ENCODE assay signal across 8 cellular contexts in genomic region chr19:39514840-39515550, GRCh38. TPM values are rescaled to one million over a fixed set of nuclear protein-coding genes. Genes with fewer than 3 reads are reported as not detected.
DNase-seq lines count a peak whose midpoint lies in the region; ATAC-seq, FAIRE-seq and TF ChIP-seq lines count a peak whose summit lies in the region.

SELENOV (plus strand) TSS chr19:39515139; CDS start chr19:39515213, 74 bp downstream.

- H3K27ac ChIP-seq in GM23338 (ENCODE audit: low read depth) (peak within 1 kb of the TSS; percentile 92), heart right ventricle (no peak within 1 kb of the TSS), kidney (ENCODE audit: low read depth in 2 of 2, low read length in 2 of 2) (no peak within 1 kb of the TSS)

- H3K4me3 Mint-ChIP-seq in GM23338 = peak within 1 kb of the TSS; percentile 88
- H3K4me3 Mint-ChIP-seq in T-helper 17 cell = peak within 1 kb of the TSS; percentile 80

- H3K4me1 ChIP-seq in GM23338 (ENCODE audit: insufficient read depth) (peaks cover 15% of the 10 kb centered on the region; the same call in 1 of the 2 replicates), heart right ventricle (peaks cover 5 to 16% (median 13%) of the 10 kb centered on the region in 9 donors), skeletal muscle satellite cell (ENCODE audit: control insufficient read depth, insufficient read depth, low read length) (peaks cover 12% of the 10 kb centered on the region), kidney (ENCODE audit: control insufficient read depth in 1 of 2, insufficient read depth in 1 of 2, low read depth in 1 of 2, low read length in 2 of 2) (peaks cover 0 to 11% of the 10 kb centered on the region in 2 donors)

- peak; percentile 94 for DNase-seq in GM23338 (ENCODE audit: low spot score)
- no peak for DNase-seq in T-helper 17 cell
- no peak for DNase-seq in heart right ventricle
- DNase-seq in kidney = no peak
- no peak for DNase-seq in NCI-H226

- TF ChIP-seq CTCF in GM23338 (conservative IDR thresholded peaks at IDR 0.05; ENCODE audit: low read depth in 2 of 2) (peak; percentile 34 to 53), heart right ventricle (IDR thresholded peaks at IDR 0.05) (no peak), kidney (IDR thresholded peaks at IDR 0.05; ENCODE audit: borderline replicate concordance, extremely low read depth, insufficient read depth) (no peak)

- 0 out of 2 replicates have a peak, but pooled peaks cover 11% of the 10 kb centered on the region for H3F3A ChIP-seq in GM23338 (replicated peaks; ENCODE audit: low read depth)

- H3K4me1 Mint-ChIP-seq in GM23338 (peaks cover 25% of the 10 kb centered on the region), T-helper 17 cell (peaks cover 15% of the 10 kb centered on the region)

- H3K9ac ChIP-seq in skeletal muscle satellite cell (ENCODE audit: low read depth, low read length) (no peak within 1 kb of the TSS), kidney (ENCODE audit: low read length in 2 of 2) (no peak within 1 kb of the TSS)

- H3K4me2 ChIP-seq in GM23338 (peak within 1 kb of the TSS; percentile 94), skeletal muscle satellite cell (ENCODE audit: low read length) (peak within 1 kb of the TSS; percentile 56)

- FAIRE-seq in kidney (lab: Jason Lieb, UNC) = no peak

- H3K36me3 ChIP-seq in GM23338 (ENCODE audit: insufficient read depth) = no peaks in the 10 kb centered on the region
- H3K36me3 ChIP-seq in heart right ventricle = no peaks in the 10 kb centered on the region
- no peaks in the 10 kb centered on the region for H3K36me3 ChIP-seq in skeletal muscle satellite cell (ENCODE audit: insufficient read depth, low read length)
- H3K36me3 ChIP-seq in kidney (ENCODE audit: control insufficient read depth in 1 of 2, insufficient read depth in 2 of 2, low read length in 2 of 2) = no peaks in the 10 kb centered on the region

- H3K27me3 Mint-ChIP-seq in GM23338 (ENCODE audit: insufficient read depth, low read depth, poor library complexity) (peaks cover 31% of the 10 kb centered on the region), T-helper 17 cell (peaks cover 47% of the 10 kb centered on the region)

- peak; percentile 77 for ATAC-seq in GM23338
- peak; percentile 62 for ATAC-seq in T-helper 17 cell
- peak in 4 of 8 donors; percentile 24 to 41 (median 30) for ATAC-seq in heart right ventricle
- no peak for ATAC-seq in HG02840 (IDR thresholded peaks at IDR 0.05; ENCODE audit: low FRiP score, unreplicated experiment)
- no peak for ATAC-seq in HG03354 (IDR thresholded peaks at IDR 0.05; ENCODE audit: poor library complexity, severe bottlenecking, unreplicated experiment)

- H3K36me3 Mint-ChIP-seq in GM23338 (ENCODE audit: low read depth) (peaks cover 19% of the 10 kb centered on the region), T-helper 17 cell (ENCODE audit: low read depth) (peaks cover 10% of the 10 kb centered on the region)

- 0 to 1% methylated on average over 54 to 56 of the region's 56 CpGs for WGBS in heart right ventricle, 2 donors

- H3K9me2 ChIP-seq in GM23338 (ENCODE audit: insufficient read depth) = no peaks in the 10 kb centered on the region

- peak within 1 kb of the TSS; percentile 70; the same call in 1 of the 2 replicates for H3K27ac Mint-ChIP-seq in GM23338
- H3K27ac Mint-ChIP-seq in T-helper 17 cell = no peak within 1 kb of the TSS

- H4K20me1 ChIP-seq in GM23338 (replicated peaks; ENCODE audit: insufficient read depth) = 0 out of 2 replicates have a peak, but pooled peaks cover 4% of the 10 kb centered on the region

- H3K9me3 Mint-ChIP-seq in GM23338 = peaks cover 9% of the 10 kb centered on the region; the same call in 2 of the 3 replicates

- H2AFZ ChIP-seq in GM23338 = peak within 1 kb of the TSS; percentile 97

- H3K9me3 ChIP-seq in T-helper 17 cell (ENCODE audit: control insufficient read depth, low read length, poor library complexity, severe bottlenecking) = no peaks in the 10 kb centered on the region
- no peaks in the 10 kb centered on the region for H3K9me3 ChIP-seq in heart right ventricle
- H3K9me3 ChIP-seq in skeletal muscle satellite cell (replicated peaks; ENCODE audit: low read length) = no peaks in the 10 kb centered on the region
- H3K9me3 ChIP-seq in kidney (ENCODE audit: control insufficient read depth in 1 of 2, low read length in 2 of 2) = no peaks in the 10 kb centered on the region

- H3K4me3 ChIP-seq in GM23338 = peak within 1 kb of the TSS; percentile 99
- H3K4me3 ChIP-seq in heart right ventricle = peak within 1 kb of the TSS; percentile 0 to 44 (median 30)
- peak within 1 kb of the TSS; percentile 35 for H3K4me3 ChIP-seq in skeletal muscle satellite cell (ENCODE audit: low read length)
- H3K4me3 ChIP-seq in kidney (ENCODE audit: low read length in 2 of 2) = no peak within 1 kb of the TSS

- peaks cover 16% of the 10 kb centered on the region for H3K79me2 ChIP-seq in GM23338 (replicated peaks; ENCODE audit: insufficient read depth)

- H3K27me3 ChIP-seq in GM23338 (ENCODE audit: insufficient read depth) (peaks cover 19% of the 10 kb centered on the region), heart right ventricle (peaks cover 22 to 77% (median 71%) of the 10 kb centered on the region in 7 donors), skeletal muscle satellite cell (ENCODE audit: control insufficient read depth, insufficient read depth, low read length) (peaks cover 48% of the 10 kb centered on the region)

- intact Hi-C loops in heart right ventricle (cut with DNase I) = no loop called here
- intact Hi-C loops in kidney (cut with DNase I) = no loop called here

TF ChIP-seq in GM23338, 12 proteins besides CTCF, POLR2A, EP300 and RAD21:
- TF ChIP-seq JUNB (IDR thresholded peaks at IDR 0.05; ENCODE audit: unreplicated experiment) (no peak), EZH2 (IDR thresholded peaks at IDR 0.05; ENCODE audit: low read depth, unreplicated experiment) (no peak), ZNF331 (CRISPR knock-in tag; IDR thresholded peaks at IDR 0.05; ENCODE audit: low read depth) (no peak), CREB1 (CRISPR knock-in tag; IDR thresholded peaks at IDR 0.05; ENCODE audit: low read depth) (0 out of 2 replicates have a peak, but pooled peaks have one; percentile 2), ZNF114 (CRISPR knock-in tag; IDR thresholded peaks at IDR 0.05) (no peak), POLR2AphosphoS5 (IDR thresholded peaks at IDR 0.05; ENCODE audit: low read depth) (peak; percentile 47), NANOG (IDR thresholded peaks at IDR 0.05; ENCODE audit: borderline replicate concordance) (no peak), REST (IDR thresholded peaks at IDR 0.05; ENCODE audit: unreplicated experiment) (no peak), EZH2phosphoT487 (IDR thresholded peaks at IDR 0.05; ENCODE audit: unreplicated experiment) (no peak), STAT1 (IDR thresholded peaks at IDR 0.05; ENCODE audit: unreplicated experiment) (no peak)

RNA-seq across cellular contexts. Expression of gene SELENOV, which starts in this region (rescaled TPM):
- 8.7 and 13.8 TPM in 2 replicates for total RNA-seq in GM23338 (2014; rRNA removed; shearing (Covaris generic))
- polyA plus RNA-seq in GM23338 (2016; fragmentation: Nextera tagmentation; extraction: Ambion mirVana) (8.0 and 12.4 TPM in 2 replicates), heart right ventricle (not detected), kidney (ENCODE audit: insufficient read depth, low read depth, low replicate concordance) (not detected)
- total RNA-seq in T-helper 17 cell (not detected), heart right ventricle (not detected), kidney (not detected)
- total RNA-seq in skeletal muscle satellite cell (2012; rRNA removed) = not detected in 2 replicates

Comparison
In these comparisons a context has a peak if more than half of its experiments do, and no peak if none do; other contexts are left out.
1. Peak in ATAC-seq in T-helper 17 cell; RNA of the gene not detected or under 1 TPM.
2. H3K4me3 ChIP-seq: peak in GM23338 (single experiment), heart right ventricle (10 of 10) and skeletal muscle satellite cell (single experiment); none in kidney (0 of 2).
3. CTCF ChIP-seq: peak in GM23338 (2 of 2); none in heart right ventricle (0 of 9) and kidney (single experiment).